In the genomic region with DNA sequence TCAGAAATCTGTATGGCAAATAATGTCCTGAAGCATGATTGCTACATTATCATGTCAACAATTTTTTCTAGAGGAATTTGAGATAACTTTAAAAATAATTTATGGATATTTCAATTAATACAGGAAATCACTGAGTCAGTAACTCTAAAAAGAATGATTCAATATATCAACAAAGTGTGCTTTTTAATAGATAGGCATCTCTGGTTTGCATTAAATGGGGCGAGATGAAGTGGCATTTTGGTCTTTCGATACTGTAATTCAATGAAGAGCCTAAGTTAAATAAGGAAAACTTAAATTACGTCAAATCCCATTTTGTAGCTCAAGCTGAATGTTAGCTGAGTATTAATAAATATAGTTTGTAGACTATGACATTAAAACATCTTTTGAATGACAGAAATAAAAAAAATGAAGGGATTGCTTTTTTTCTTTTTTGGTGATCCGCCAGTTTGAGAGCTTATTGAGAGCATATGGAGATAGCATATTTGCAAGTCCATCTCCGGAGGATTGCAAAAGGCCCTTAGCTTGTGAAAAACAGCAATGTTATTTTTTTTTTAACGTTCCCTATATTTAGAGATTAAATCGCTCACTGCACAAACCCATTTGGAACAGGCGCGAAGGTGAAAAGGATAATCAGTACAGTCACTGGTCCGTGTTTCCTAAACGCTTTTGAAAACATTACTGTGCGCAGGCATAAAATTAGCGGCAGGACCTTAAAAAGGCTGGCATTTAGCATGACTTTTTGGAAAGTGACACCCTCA, we compare ENCODE assay signal across 1 cellular context.
TF ChIP-seq lines count a peak whose summit lies in the region.

No MANE protein-coding gene starts in this region.

TF ChIP-seq in SK-N-SH treated with all-trans-retinoic acid at 6 μM for 48 hours, 23 proteins besides CTCF, POLR2A, EP300 and RAD21 (continued from another document):
- TF ChIP-seq, protein P1, sequence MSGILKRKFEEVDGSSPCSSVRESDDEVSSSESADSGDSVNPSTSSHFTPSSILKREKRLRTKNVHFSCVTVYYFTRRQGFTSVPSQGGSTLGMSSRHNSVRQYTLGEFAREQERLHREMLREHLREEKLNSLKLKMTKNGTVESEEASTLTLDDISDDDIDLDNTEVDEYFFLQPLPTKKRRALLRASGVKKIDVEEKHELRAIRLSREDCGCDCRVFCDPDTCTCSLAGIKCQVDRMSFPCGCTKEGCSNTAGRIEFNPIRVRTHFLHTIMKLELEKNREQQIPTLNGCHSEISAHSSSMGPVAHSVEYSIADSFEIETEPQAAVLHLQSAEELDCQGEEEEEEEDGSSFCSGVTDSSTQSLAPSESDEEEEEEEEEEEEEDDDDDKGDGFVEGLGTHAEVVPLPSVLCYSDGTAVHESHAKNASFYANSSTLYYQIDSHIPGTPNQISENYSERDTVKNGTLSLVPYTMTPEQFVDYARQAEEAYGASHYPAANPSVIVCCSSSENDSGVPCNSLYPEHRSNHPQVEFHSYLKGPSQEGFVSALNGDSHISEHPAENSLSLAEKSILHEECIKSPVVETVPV (CRISPR knock-in tag; IDR thresholded peaks at IDR 0.05), result peak; percentile 81; the same call in 1 of the 2 replicates
- TF ChIP-seq, protein P2, sequence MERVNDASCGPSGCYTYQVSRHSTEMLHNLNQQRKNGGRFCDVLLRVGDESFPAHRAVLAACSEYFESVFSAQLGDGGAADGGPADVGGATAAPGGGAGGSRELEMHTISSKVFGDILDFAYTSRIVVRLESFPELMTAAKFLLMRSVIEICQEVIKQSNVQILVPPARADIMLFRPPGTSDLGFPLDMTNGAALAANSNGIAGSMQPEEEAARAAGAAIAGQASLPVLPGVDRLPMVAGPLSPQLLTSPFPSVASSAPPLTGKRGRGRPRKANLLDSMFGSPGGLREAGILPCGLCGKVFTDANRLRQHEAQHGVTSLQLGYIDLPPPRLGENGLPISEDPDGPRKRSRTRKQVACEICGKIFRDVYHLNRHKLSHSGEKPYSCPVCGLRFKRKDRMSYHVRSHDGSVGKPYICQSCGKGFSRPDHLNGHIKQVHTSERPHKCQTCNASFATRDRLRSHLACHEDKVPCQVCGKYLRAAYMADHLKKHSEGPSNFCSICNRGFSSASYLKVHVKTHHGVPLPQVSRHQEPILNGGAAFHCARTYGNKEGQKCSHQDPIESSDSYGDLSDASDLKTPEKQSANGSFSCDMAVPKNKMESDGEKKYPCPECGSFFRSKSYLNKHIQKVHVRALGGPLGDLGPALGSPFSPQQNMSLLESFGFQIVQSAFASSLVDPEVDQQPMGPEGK (CRISPR knock-in tag; IDR thresholded peaks at IDR 0.05; ENCODE audit: borderline replicate concordance), result peak; percentile 86
- TF ChIP-seq BACH2 (CRISPR knock-in tag; IDR thresholded peaks at IDR 0.05; ENCODE audit: borderline replicate concordance) (peak; percentile 18; the same call in 1 of the 2 replicates), ZNF70 (CRISPR knock-in tag; IDR thresholded peaks at IDR 0.05) (no peak), SNAI2 (CRISPR knock-in tag; IDR thresholded peaks at IDR 0.05) (no peak), ZC3H10 (CRISPR knock-in tag; IDR thresholded peaks at IDR 0.05) (peak; percentile 96), ISL1 (CRISPR knock-in tag; IDR thresholded peaks at IDR 0.05) (peak; percentile 98), ZFP3 (CRISPR knock-in tag; IDR thresholded peaks at IDR 0.05) (no peak), ZNF565 (CRISPR knock-in tag; conservative IDR thresholded peaks at IDR 0.05; ENCODE audit: low read depth) (no peak)
- TF ChIP-seq, protein P3, sequence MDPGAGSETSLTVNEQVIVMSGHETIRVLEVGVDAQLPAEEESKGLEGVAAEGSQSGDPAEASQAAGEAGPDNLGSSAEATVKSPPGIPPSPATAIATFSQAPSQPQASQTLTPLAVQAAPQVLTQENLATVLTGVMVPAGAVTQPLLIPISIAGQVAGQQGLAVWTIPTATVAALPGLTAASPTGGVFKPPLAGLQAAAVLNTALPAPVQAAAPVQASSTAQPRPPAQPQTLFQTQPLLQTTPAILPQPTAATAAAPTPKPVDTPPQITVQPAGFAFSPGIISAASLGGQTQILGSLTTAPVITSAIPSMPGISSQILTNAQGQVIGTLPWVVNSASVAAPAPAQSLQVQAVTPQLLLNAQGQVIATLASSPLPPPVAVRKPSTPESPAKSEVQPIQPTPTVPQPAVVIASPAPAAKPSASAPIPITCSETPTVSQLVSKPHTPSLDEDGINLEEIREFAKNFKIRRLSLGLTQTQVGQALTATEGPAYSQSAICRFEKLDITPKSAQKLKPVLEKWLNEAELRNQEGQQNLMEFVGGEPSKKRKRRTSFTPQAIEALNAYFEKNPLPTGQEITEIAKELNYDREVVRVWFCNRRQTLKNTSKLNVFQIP (CRISPR knock-in tag; IDR thresholded peaks at IDR 0.05; ENCODE audit: borderline replicate concordance, low read depth), result peak; percentile 85; the same call in 1 of the 2 replicates
TF ChIP-seq in SK-N-SH treated with all-trans-retinoic acid at 6 μM for 48 hours: peak in this region for 10.
